17 cellular contexts compared by ENCODE assay signal in the genomic region with DNA sequence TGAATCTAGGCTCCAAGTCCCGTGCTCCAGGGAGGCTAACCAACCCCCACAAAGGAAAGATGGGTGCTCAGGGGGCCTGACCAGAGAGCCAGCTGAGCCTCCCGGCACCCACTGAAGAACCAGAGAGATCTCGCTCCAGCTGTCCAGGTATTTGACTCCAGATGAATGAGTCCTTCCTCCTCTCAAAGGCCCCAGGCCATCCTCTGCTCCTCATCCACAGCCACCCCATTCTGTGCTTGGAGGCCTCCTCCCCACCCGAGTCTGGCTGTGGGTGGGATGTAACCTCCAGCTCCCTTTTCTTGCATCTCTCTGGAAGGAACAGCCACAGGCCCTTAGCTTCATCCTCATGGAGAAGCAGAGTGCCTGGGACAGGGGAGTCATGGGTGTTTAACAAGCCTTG. TPM values are rescaled to one million over a fixed set of nuclear protein-coding genes. Genes with fewer than 3 reads are reported as not detected.
"Had no signal": no experiment of that assay in that cellular context is flagged by ENCODE, and none has a peak within 500 bp of the region (broad histone marks: within the 10 kb centered on the region; RNA-seq: fewer than 3 reads in every experiment).

No MANE protein-coding gene starts in this region.

- H3K9me3 Mint-ChIP-seq: activated naive CD4-positive, alpha-beta T cell treated with anti-CD3 and anti-CD28 coated beads, Interleukin-2, amount 50 U/mL, for 24 hours; naive thymus-derived CD8-positive, alpha-beta T cell had no signal

- H3K36me3 ChIP-seq: brain microvascular endothelial cell, left lung had no signal

- H3K4me1 ChIP-seq: left lung had no signal

- ATAC-seq: left lung; stimulated activated naive B cell treated with anti-CD40 and anti-IgM and Interleukin-4, amounts not matched to agents 10 μg/mL and 1 μg/mL and 100 μg/mL, for 72 hours had no signal

- H3K27ac ChIP-seq: brain microvascular endothelial cell, left lung, tibial artery had no signal

- H3K9ac ChIP-seq: SK-N-SH had no signal

- DNase-seq: activated CD4-positive, alpha-beta T cell treated with anti-CD3 and anti-CD28 coated beads for 1 hour; activated CD4-positive, alpha-beta T cell treated with anti-CD3 and anti-CD28 coated beads, Interleukin-2, amount 50 U/mL, for 1 hour; activated gamma-delta T cell treated with Interleukin-2 at 50 U/mL for 16 hours; activated T-cell treated with anti-CD3 and anti-CD28 coated beads, Interleukin-2, amount 50 U/mL, for 1 hour; aorta; brain microvascular endothelial cell; central memory CD4-positive, alpha-beta T cell; left lung; naive thymus-derived CD8-positive, alpha-beta T cell; SK-N-SH; stimulated activated CD4-positive, alpha-beta T cell treated with anti-CD3 and anti-CD28 coated beads, Interleukin-2, amount 100 ng/mL, for 24 hours; stimulated activated naive B cell treated with anti-CD40 and anti-IgM and Interleukin-4, amounts not matched to agents 10 μg/mL and 1 μg/mL and 100 μg/mL, for 72 hours; tibial artery had no signal

- H3K4me3 Mint-ChIP-seq: activated naive CD4-positive, alpha-beta T cell treated with anti-CD3 and anti-CD28 coated beads, Interleukin-2, amount 50 U/mL, for 24 hours; mesothelial cell of epicardium; naive thymus-derived CD8-positive, alpha-beta T cell; stimulated activated naive B cell treated with anti-CD40 and anti-IgM and Interleukin-4, amounts not matched to agents 10 μg/mL and 1 μg/mL and 100 μg/mL, for 72 hours; T-helper 2 cell treated with Interferon-gamma antibody and Interleukin-4, amounts not matched to agents 5 μg/mL and 100 μg/mL, for 36 hours had no signal

- H3K27ac Mint-ChIP-seq: activated naive CD4-positive, alpha-beta T cell treated with anti-CD3 and anti-CD28 coated beads, Interleukin-2, amount 50 U/mL, for 24 hours; mesothelial cell of epicardium; naive thymus-derived CD8-positive, alpha-beta T cell; progenitor cell of endocrine pancreas; T-helper 2 cell treated with Interferon-gamma antibody and Interleukin-4, amounts not matched to agents 5 μg/mL and 100 μg/mL, for 36 hours had no signal

- H3K9me3 ChIP-seq: left lung, SK-N-SH, tibial artery had no signal

- H3K4me1 Mint-ChIP-seq: activated naive CD4-positive, alpha-beta T cell treated with anti-CD3 and anti-CD28 coated beads, Interleukin-2, amount 50 U/mL, for 24 hours; mesothelial cell of epicardium; naive thymus-derived CD8-positive, alpha-beta T cell; stimulated activated naive B cell treated with anti-CD40 and anti-IgM and Interleukin-4, amounts not matched to agents 10 μg/mL and 1 μg/mL and 100 μg/mL, for 72 hours had no signal

- H3K4me3 ChIP-seq: left lung, tibial artery had no signal

- H3K27me3 ChIP-seq: brain microvascular endothelial cell, left lung, tibial artery had no signal

RNA-seq across cellular contexts. Expression of a gene that starts 44.6 kb away (rescaled TPM):
- total RNA-seq: naive thymus-derived CD8-positive, alpha-beta T cell had no signal
